In genomic region chr2:25293145-25293544, GRCh38 we compare ENCODE assay signal across 1 cellular context.
TF ChIP-seq lines count a peak whose summit lies in the region.

No MANE protein-coding gene starts in this region.

TF ChIP-seq in IMR-90, 13 proteins besides CTCF, POLR2A, EP300 and RAD21 (continued from another document):
- TF ChIP-seq ELK1 (IDR thresholded peaks at IDR 0.05; ENCODE audit: borderline replicate concordance, low read depth, low read length) (no peak), MAFK (IDR thresholded peaks at IDR 0.05; ENCODE audit: low read depth, low read length) (no peak), MAZ (IDR thresholded peaks at IDR 0.05; ENCODE audit: borderline replicate concordance, low read depth, low read length) (no peak)
